ENCODE assay signal across 8 cellular contexts in genomic region chr4:1767770-1768366, GRCh38. TPM values are rescaled to one million over a fixed set of nuclear protein-coding genes. Genes with fewer than 3 reads are reported as not detected.
DNase-seq lines count a peak whose midpoint lies in the region; ATAC-seq and TF ChIP-seq lines count a peak whose summit lies in the region.

No MANE protein-coding gene starts in this region.

- H2AFZ ChIP-seq in IMR-90 (replicated peaks; ENCODE audit: low read length, poor library complexity), result peak overlapping the region; percentile 82

- H3K9me3 ChIP-seq in IMR-90 (ENCODE audit: control insufficient read depth, insufficient read depth, low read length) (no peaks in the 10 kb centered on the region), transverse colon (no peaks in the 10 kb centered on the region)

- TF ChIP-seq RAD21 in IMR-90 (IDR thresholded peaks at IDR 0.05; ENCODE audit: low read length), result no peak

- H3K27me3 Mint-ChIP-seq in activated naive CD8-positive, alpha-beta T cell treated with anti-CD3 and anti-CD28 coated beads, Interleukin-2, amount 50 U/mL, for 24 hours, result peaks cover 19% of the 10 kb centered on the region

- H3K9me1 ChIP-seq in IMR-90 (ENCODE audit: insufficient read depth, low read length), result no peaks in the 10 kb centered on the region

- H3K27ac Mint-ChIP-seq in activated naive CD8-positive, alpha-beta T cell treated with anti-CD3 and anti-CD28 coated beads, Interleukin-2, amount 50 U/mL, for 24 hours, result no peak overlapping the region

- H3K36me3 ChIP-seq in IMR-90 (ENCODE audit: control insufficient read depth, insufficient read depth, low read length) (no peaks in the 10 kb centered on the region), transverse colon (no peaks in the 10 kb centered on the region)

- H3K4me1 ChIP-seq in IMR-90 (ENCODE audit: control insufficient read depth, insufficient read depth, low read length) (peaks cover 4% of the 10 kb centered on the region; the same call in 1 of the 2 replicates), transverse colon (peaks cover 13 to 32% (median 25%) of the 10 kb centered on the region in 4 donors)

- no peak overlapping the region for H2BK5ac ChIP-seq in IMR-90 (ENCODE audit: low read depth, low read length, poor library complexity, severe bottlenecking)

- H3K27me3 ChIP-seq in IMR-90 (ENCODE audit: control insufficient read depth, insufficient read depth, low read length) (no peaks in the 10 kb centered on the region; the same call in 1 of the 2 replicates), transverse colon (peaks cover 94% of the 10 kb centered on the region)

- no peak overlapping the region for H3K4ac ChIP-seq in IMR-90 (ENCODE audit: low read depth, low read length)

- no peaks in the 10 kb centered on the region for H3K9me3 Mint-ChIP-seq in activated naive CD8-positive, alpha-beta T cell treated with anti-CD3 and anti-CD28 coated beads, Interleukin-2, amount 50 U/mL, for 24 hours

- no peak overlapping the region for H3K4me3 Mint-ChIP-seq in activated naive CD8-positive, alpha-beta T cell treated with anti-CD3 and anti-CD28 coated beads, Interleukin-2, amount 50 U/mL, for 24 hours

- no peaks in the 10 kb centered on the region for H3K79me1 ChIP-seq in IMR-90 (ENCODE audit: low read depth in 1 of 2, low read length in 2 of 2)

- DNase-seq in NCI-H82 (lab: John Stamatoyannopoulos, UW), result peak; percentile 68
- DNase-seq in NCI-H82 treated with DMSO at 0.1 percent for 48 hours (lab: John Stamatoyannopoulos, UW; ENCODE audit: unreplicated experiment), result no peak
- DNase-seq in IMR-90, result peak; percentile 8
- DNase-seq in activated naive CD8-positive, alpha-beta T cell treated with anti-CD3 and anti-CD28 coated beads, Interleukin-2, amount 50 U/mL, for 24 hours, result peak; percentile 39
- peak; percentile 36 for DNase-seq in iris pigment epithelial cell (ENCODE audit: low read depth)
- DNase-seq in transverse colon, result peak; percentile 45

- no peaks in the 10 kb centered on the region for H3K36me3 Mint-ChIP-seq in activated naive CD8-positive, alpha-beta T cell treated with anti-CD3 and anti-CD28 coated beads, Interleukin-2, amount 50 U/mL, for 24 hours (ENCODE audit: low read depth)

- no peak for TF ChIP-seq POLR2A in IMR-90 (IDR thresholded peaks at IDR 0.05; ENCODE audit: low read depth, low read length)
- TF ChIP-seq POLR2A in transverse colon (IDR thresholded peaks at IDR 0.05), result no peak

- no peak overlapping the region for H3K56ac ChIP-seq in IMR-90 (ENCODE audit: extremely low read depth, insufficient read depth, low read length)

- H3K4me2 ChIP-seq in IMR-90 (ENCODE audit: low read depth, low read length), result peak overlapping the region; percentile 56; the same call in 1 of the 2 replicates

- H4K8ac ChIP-seq in IMR-90 (ENCODE audit: low read depth in 2 of 2, low read length in 2 of 2), result no peak overlapping the region

- TF ChIP-seq EP300 in transverse colon (IDR thresholded peaks at IDR 0.05; ENCODE audit: low read depth), result no peak

- H3K14ac ChIP-seq in IMR-90 (replicated peaks; ENCODE audit: low read depth, low read length), result no peak overlapping the region

- no peak overlapping the region for H2BK20ac ChIP-seq in IMR-90 (ENCODE audit: low read depth, low read length)

- ATAC-seq in IMR-90 (ENCODE audit: low read depth), result peak; percentile 66
- no peak for ATAC-seq in activated naive CD8-positive, alpha-beta T cell treated with anti-CD3 and anti-CD28 coated beads, Interleukin-2, amount 50 U/mL, for 24 hours
- no peak for ATAC-seq in GM19452 (IDR thresholded peaks at IDR 0.05; ENCODE audit: unreplicated experiment)
- ATAC-seq in GM18858 (IDR thresholded peaks at IDR 0.05; ENCODE audit: unreplicated experiment), result no peak

- peak; percentile 38 for TF ChIP-seq CTCF in IMR-90 (conservative IDR thresholded peaks at IDR 0.05; ENCODE audit: low read depth, low read length)
- peak in 4 of 5 experiments; percentile 27 to 31 (median 28) for TF ChIP-seq CTCF in transverse colon (IDR thresholded peaks at IDR 0.05)

- H4K91ac ChIP-seq in IMR-90 (ENCODE audit: insufficient read depth, low read depth, low read length), result no peak overlapping the region

- H4K20me1 ChIP-seq in IMR-90 (ENCODE audit: insufficient read depth, low read length), result no peaks in the 10 kb centered on the region; the same call in 1 of the 2 replicates

- H2BK15ac ChIP-seq in IMR-90 (ENCODE audit: low read depth, low read length), result no peak overlapping the region

- no peak overlapping the region for H2BK120ac ChIP-seq in IMR-90 (ENCODE audit: low read depth, low read length)

- H3K4me3 ChIP-seq in IMR-90 (ENCODE audit: insufficient read depth, low read depth, low read length) (peak overlapping the region; percentile 49), transverse colon (peak overlapping the region in 3 of 4 donors; percentile 24 to 48 (median 39))

- H3K9ac ChIP-seq in IMR-90 (ENCODE audit: low read depth, low read length), result no peak overlapping the region

- BruUV-seq in IMR-90 (replicated peaks; lab: Mats Ljungman, UMichigan), result no TSS peak

- intact Hi-C loops in IMR-90 (cut with micrococcal nuclease) (no loop called here), transverse colon (cut with DNase I; ENCODE audit: low total_unique reads) (no loop called here)

- no peak overlapping the region for H4K5ac ChIP-seq in IMR-90 (ENCODE audit: low read depth, low read length)

- H3K27ac ChIP-seq in IMR-90 (ENCODE audit: insufficient read depth, low read length), result no peak overlapping the region
- no peak overlapping the region for H3K27ac ChIP-seq in transverse colon

- H3K4me1 Mint-ChIP-seq in activated naive CD8-positive, alpha-beta T cell treated with anti-CD3 and anti-CD28 coated beads, Interleukin-2, amount 50 U/mL, for 24 hours, result peaks cover 3% of the 10 kb centered on the region

- H2AK5ac ChIP-seq in IMR-90 (ENCODE audit: low read depth, low read length), result no peak overlapping the region

- peak overlapping the region; percentile 65 for H2AK9ac ChIP-seq in IMR-90 (replicated peaks; ENCODE audit: low read depth, low read length, poor library complexity)

- no peak overlapping the region for H3K23ac ChIP-seq in IMR-90 (ENCODE audit: low read depth, low read length)

- in situ Hi-C loops in IMR-90 (cut with MboI; ENCODE audit: low sequenced_read_pairs) (no loop called here), transverse colon (cut with MboI; ENCODE audit: low pct_ligation_motif_present in 1 of 4, low pct_unique_long_range_greater_than_20kb in 1 of 4, low sequenced_read_pairs in 3 of 4) (no loop called here)

- POLR2A ChIA-PET in IMR-90 (lab: Charles Lee; ENCODE audit: unreplicated experiment), result interaction anchor here (0.6 kb wide), 1 partner anchor 24 kb away, joined by 13 read pairs; no protein-coding TSS in a partner anchor

- WGBS in IMR-90 (ENCODE audit: extremely low coverage in 2 of 2, insufficient read length in 1 of 2), 2 experiments, result no CpG with 5 or more reads among the region's 32 CpGs
- 22% methylated on average over 21 of the region's 32 CpGs; no CpG with 5 or more reads in 1 of the 2 donors for WGBS in transverse colon (ENCODE audit: low coverage in 1 of 2), 2 donors

- CTCF ChIA-PET in IMR-90 (lab: Yijun Ruan, JAX), result interaction anchor here (0.6 to 0.7 kb wide), 2 partner anchors 10 to 87 kb away, joined by 3 read pairs; no protein-coding TSS in a partner anchor

- dilution Hi-C loops in IMR-90 (cut with HindIII; ENCODE audit: low sequenced_read_pairs, unreplicated experiment), result no loop called here

- H3K18ac ChIP-seq in IMR-90 (ENCODE audit: low read depth, low read length), result no peak overlapping the region

TF ChIP-seq in IMR-90, 13 proteins besides CTCF, POLR2A, EP300 and RAD21 (continues in another document):
- TF ChIP-seq CHD1 (IDR thresholded peaks at IDR 0.05; ENCODE audit: low read depth, low read length), result no peak
- TF ChIP-seq RCOR1 (IDR thresholded peaks at IDR 0.05; ENCODE audit: insufficient replicate concordance, low read length), result no peak
- TF ChIP-seq ELK1 (IDR thresholded peaks at IDR 0.05; ENCODE audit: borderline replicate concordance, low read depth, low read length), result no peak
- TF ChIP-seq MAZ (IDR thresholded peaks at IDR 0.05; ENCODE audit: borderline replicate concordance, low read depth, low read length), result no peak
- no peak for TF ChIP-seq MAFK (IDR thresholded peaks at IDR 0.05; ENCODE audit: low read depth, low read length)
- TF ChIP-seq BHLHE40 (IDR thresholded peaks at IDR 0.05; ENCODE audit: low read depth, low read length), result no peak
- TF ChIP-seq NFE2L2 (IDR thresholded peaks at IDR 0.05; ENCODE audit: low read depth, low read length), result no peak
- no peak for TF ChIP-seq MXI1 (IDR thresholded peaks at IDR 0.05; ENCODE audit: borderline replicate concordance, low read depth, low read length)

RNA-seq across cellular contexts. Expression of gene FGFR3, which starts 25.2 kb away (rescaled TPM):
- total RNA-seq in IMR-90 (2012; rRNA removed), result 0.18 and 0.28 TPM in 2 replicates
- 0.67 and 0.93 TPM in 2 replicates for polyA plus RNA-seq in IMR-90 (2012; rRNA removed)
- 0.34 and 0.74 TPM in 2 replicates for polyA plus RNA-seq in IMR-90 (2012; cell fraction: cytosol; rRNA removed)
- polyA plus RNA-seq in IMR-90 (2012; cell fraction: nucleus; rRNA removed; ENCODE audit: low replicate concordance), result 0.93 and 4.6 TPM in 2 replicates
- 100 to 1,000 TPM in 2 of 4 donors, 10 to 100 TPM in 2; 56.2 to 209 (median 110) TPM for total RNA-seq in transverse colon

RNA-seq across cellular contexts. Expression of gene TACC3, which starts 46.5 kb away (rescaled TPM):
- total RNA-seq in IMR-90 (2012; rRNA removed) (15.0 and 15.1 TPM in 2 replicates), transverse colon (100 to 1,000 TPM in 1 of 4 donors, 10 to 100 TPM in 1, 1 to 10 TPM in 2; 5.9 to 175 (median 23.1) TPM)
- polyA plus RNA-seq in IMR-90 (2012; rRNA removed), result 49.7 and 49.8 TPM in 2 replicates
- polyA plus RNA-seq in IMR-90 (2012; cell fraction: cytosol; rRNA removed), result 26.4 and 36.9 TPM in 2 replicates
- 70.1 and 136 TPM in 2 replicates for polyA plus RNA-seq in IMR-90 (2012; cell fraction: nucleus; rRNA removed; ENCODE audit: low replicate concordance)

RNA-seq across cellular contexts. Expression of gene TMEM129, which starts 46.7 kb away (rescaled TPM):
- 6.6 and 6.7 TPM in 2 replicates for total RNA-seq in IMR-90 (2012; rRNA removed)
- polyA plus RNA-seq in IMR-90 (2012; rRNA removed), result 26.6 and 30.6 TPM in 2 replicates
- polyA plus RNA-seq in IMR-90 (2012; cell fraction: cytosol; rRNA removed), result 15.7 and 43.3 TPM in 2 replicates
- 27.0 and 66.0 TPM in 2 replicates for polyA plus RNA-seq in IMR-90 (2012; cell fraction: nucleus; rRNA removed; ENCODE audit: low replicate concordance)
- 100 to 1,000 TPM in 1 of 4 donors, 10 to 100 TPM in 3; 66.1 to 116 (median 86.6) TPM for total RNA-seq in transverse colon

RNA-seq across cellular contexts. Expression of gene SLBP, which starts 55.7 kb away (rescaled TPM):
- total RNA-seq in IMR-90 (2012; rRNA removed) (66.1 and 85.5 TPM in 2 replicates), transverse colon (10 to 100 TPM in 3 of 4 donors, 1 to 10 TPM in 1; 7.6 to 47.5 (median 31.6) TPM)
- polyA plus RNA-seq in IMR-90 (2012; rRNA removed), result 61.8 and 64.9 TPM in 2 replicates
- 23.0 and 34.5 TPM in 2 replicates for polyA plus RNA-seq in IMR-90 (2012; cell fraction: cytosol; rRNA removed)
- 12.5 and 31.3 TPM in 2 replicates for polyA plus RNA-seq in IMR-90 (2012; cell fraction: nucleus; rRNA removed; ENCODE audit: low replicate concordance)

Comparison
In these comparisons a context has a peak if more than half of its experiments do, and no peak if none do; other contexts are left out.
1. RNA of gene FGFR3, which starts 25.2 kb away (total RNA-seq): 56.2 to 209 TPM in transverse colon; 0.18 to 0.28 TPM in IMR-90; every median in the first group is over 10 times any median in the second.